Comparison of ENCODE assay signal across 26 cellular contexts in the genomic region with DNA sequence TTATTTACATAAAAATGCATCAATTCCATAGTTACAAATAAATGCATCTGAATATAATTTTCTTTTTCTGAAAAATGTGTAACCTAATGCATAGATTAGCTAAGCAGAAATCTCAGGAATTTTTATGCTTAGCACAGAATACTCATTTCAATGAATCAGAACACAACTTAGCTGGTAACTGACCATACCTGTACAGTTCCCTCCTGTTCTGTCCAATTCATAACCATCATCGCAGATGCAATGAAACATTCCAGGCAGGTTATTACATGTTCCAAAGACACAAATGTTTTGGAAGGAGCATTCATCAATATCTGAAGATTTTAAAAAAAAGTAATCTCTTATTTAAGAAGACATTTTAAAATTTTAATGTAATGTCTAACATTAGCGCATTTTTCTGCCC.
"Had no signal": no experiment of that assay in that cellular context is flagged by ENCODE, and none has a peak within 500 bp of the region (broad histone marks: within the 10 kb centered on the region; RNA-seq: fewer than 3 reads in every experiment).

No MANE protein-coding gene starts in this region.

- H3K27me3 ChIP-seq: left lung, pancreas, tibial nerve, uterus had no signal

- H3K27ac Mint-ChIP-seq: naive thymus-derived CD8-positive, alpha-beta T cell; nephron; stimulated activated effector memory CD8-positive, alpha-beta T cell treated with anti-CD3 and anti-CD28 coated beads, Interleukin-12 subunit alpha, Interleukin-12 subunit beta, amount 100 ng/mL, for 72 hours; stimulated activated naive CD8-positive, alpha-beta T cell treated with anti-CD3 and anti-CD28 coated beads, Interleukin-15, Interleukin-2, amounts not matched to agents 100 ng/mL and 50 ng/mL, for 24 hours; type B pancreatic cell had no signal

- DNase-seq: hippocampal formation; kidney; left colon; left lung; lower lobe of right lung; mesendoderm; midbrain; naive thymus-derived CD8-positive, alpha-beta T cell; nucleus accumbens; pancreas; posterior cingulate gyrus; retina; right cardiac atrium; stimulated activated CD4-positive, alpha-beta T cell treated with anti-CD3 and anti-CD28 coated beads, Interleukin-12 subunit alpha, Interleukin-12 subunit beta, amount 100 ng/mL, for 4 hours; stimulated activated CD4-positive, alpha-beta T cell treated with anti-CD3 and anti-CD28 coated beads, Interleukin-4, amount 100 ng/mL, for 24 hours; stimulated activated naive CD4-positive, alpha-beta T cell; uterus had no signal

- ATAC-seq: left colon; left lung; lower lobe of right lung; naive thymus-derived CD8-positive, alpha-beta T cell; pancreas; right cardiac atrium; sciatic nerve; stimulated activated effector memory CD8-positive, alpha-beta T cell treated with anti-CD3 and anti-CD28 coated beads, Interleukin-12 subunit alpha, Interleukin-12 subunit beta, amount 100 ng/mL, for 72 hours had no signal

- H3K27me3 Mint-ChIP-seq: stimulated activated naive CD8-positive, alpha-beta T cell treated with anti-CD3 and anti-CD28 coated beads, Interleukin-15, Interleukin-2, amounts not matched to agents 100 ng/mL and 50 ng/mL, for 24 hours; type B pancreatic cell had no signal

- H3K4me1 Mint-ChIP-seq: naive thymus-derived CD8-positive, alpha-beta T cell; nephron; neural crest cell; stimulated activated effector memory CD8-positive, alpha-beta T cell treated with anti-CD3 and anti-CD28 coated beads, Interleukin-12 subunit alpha, Interleukin-12 subunit beta, amount 100 ng/mL, for 72 hours had no signal

- H3K4me3 ChIP-seq: left lung, lower lobe of right lung, pancreas, prostate gland, skin epidermis, tibial nerve, uterus had no signal

- H3K9me3 ChIP-seq: lower lobe of right lung, pancreas, prostate gland, tibial nerve, uterus had no signal

- H3K36me3 Mint-ChIP-seq: naive thymus-derived CD8-positive, alpha-beta T cell; stimulated activated effector memory CD8-positive, alpha-beta T cell treated with anti-CD3 and anti-CD28 coated beads, Interleukin-12 subunit alpha, Interleukin-12 subunit beta, amount 100 ng/mL, for 72 hours had no signal

- H3K36me3 ChIP-seq: left lung, lower lobe of right lung, pancreas, prostate gland, tibial nerve, uterus had no signal

- H3K4me3 Mint-ChIP-seq: naive thymus-derived CD8-positive, alpha-beta T cell; nephron; neural crest cell; stimulated activated effector memory CD8-positive, alpha-beta T cell treated with anti-CD3 and anti-CD28 coated beads, Interleukin-12 subunit alpha, Interleukin-12 subunit beta, amount 100 ng/mL, for 72 hours; stimulated activated naive CD8-positive, alpha-beta T cell treated with anti-CD3 and anti-CD28 coated beads, Interleukin-15, Interleukin-2, amounts not matched to agents 100 ng/mL and 50 ng/mL, for 24 hours; type B pancreatic cell had no signal

- H3K4me1 ChIP-seq: left lung, lower lobe of right lung, pancreas, prostate gland, tibial nerve, uterus had no signal

- H3K27ac ChIP-seq: left lung, lower lobe of right lung, pancreas, prostate gland, skin epidermis, tibial nerve, uterus had no signal

- H3K9me3 Mint-ChIP-seq: stimulated activated naive CD8-positive, alpha-beta T cell treated with anti-CD3 and anti-CD28 coated beads, Interleukin-15, Interleukin-2, amounts not matched to agents 100 ng/mL and 50 ng/mL, for 24 hours; type B pancreatic cell had no signal
